In genomic region chr7:106425017-106425719, GRCh38 we compare ENCODE assay signal across 8 cellular contexts.
DNase-seq lines count a peak whose midpoint lies in the region; ATAC-seq and TF ChIP-seq lines count a peak whose summit lies in the region.

No MANE protein-coding gene starts in this region.

- H3K9ac ChIP-seq in mucosa of rectum (ENCODE audit: low read depth in 1 of 2, low read length in 2 of 2), result no peak overlapping the region

- no peaks in the 10 kb centered on the region for H3K36me3 ChIP-seq in mucosa of rectum (ENCODE audit: control insufficient read depth in 2 of 2, insufficient read depth in 2 of 2, low read length in 2 of 2)

- H3K4me1 ChIP-seq in mucosa of rectum (ENCODE audit: control insufficient read depth in 2 of 2, insufficient read depth in 2 of 2, low read length in 2 of 2), result peaks cover 3 to 8% of the 10 kb centered on the region in 2 donors

- no peaks in the 10 kb centered on the region for H3K27me3 ChIP-seq in mucosa of rectum (ENCODE audit: control insufficient read depth in 2 of 2, insufficient read depth in 2 of 2, low read length in 2 of 2)

- ATAC-seq in GM21526 (IDR thresholded peaks at IDR 0.05; ENCODE audit: low FRiP score, unreplicated experiment), result peak; percentile 79
- ATAC-seq in stimulated activated naive CD8-positive, alpha-beta T cell treated with anti-CD3 and anti-CD28 coated beads, Interleukin-15, amount 100 ng/mL, for 72 hours, result peak; percentile 94

- H3K9me3 Mint-ChIP-seq in stimulated activated naive CD8-positive, alpha-beta T cell treated with anti-CD3 and anti-CD28 coated beads, Interleukin-15, amount 100 ng/mL, for 72 hours, result peaks cover 17 to 26% of the 10 kb centered on the region in 2 donors

- DNase-seq in EL (peak; percentile 96), HuH-7 (ENCODE audit: low spot score) (peak; percentile 42), dedifferentiated amniotic fluid mesenchymal stem cell (ENCODE audit: extremely low spot score) (peak; percentile 97), NCI-H82 (lab: John Stamatoyannopoulos, UW) (no peak)
- peak; percentile 79 to 91 for DNase-seq in stimulated activated naive CD8-positive, alpha-beta T cell treated with anti-CD3 and anti-CD28 coated beads, Interleukin-15, amount 100 ng/mL, for 72 hours

- peaks cover 13% of the 10 kb centered on the region for H3K27me3 Mint-ChIP-seq in stimulated activated naive CD8-positive, alpha-beta T cell treated with anti-CD3 and anti-CD28 coated beads, Interleukin-15, amount 100 ng/mL, for 72 hours

- TF ChIP-seq CTCF in WI38 (IDR thresholded peaks at IDR 0.05; ENCODE audit: low read depth, low read length), result no peak

- peaks cover 76% of the 10 kb centered on the region for H3K4me1 Mint-ChIP-seq in stimulated activated naive CD8-positive, alpha-beta T cell treated with anti-CD3 and anti-CD28 coated beads, Interleukin-15, amount 100 ng/mL, for 72 hours

- H3K4me3 ChIP-seq in WI38 (ENCODE audit: low read depth, low read length) (peak overlapping the region; percentile 37), mucosa of rectum (ENCODE audit: low read length in 2 of 2) (peak overlapping the region in 1 of 2 donors; percentile 12)

- H3K27ac ChIP-seq in mucosa of rectum (ENCODE audit: low read depth in 2 of 2, low read length in 2 of 2), result peak overlapping the region; percentile 41 to 45

- peak overlapping the region; percentile 77 to 85 for H3K4me3 Mint-ChIP-seq in stimulated activated naive CD8-positive, alpha-beta T cell treated with anti-CD3 and anti-CD28 coated beads, Interleukin-15, amount 100 ng/mL, for 72 hours

- peak overlapping the region; percentile 98 to 99 for H3K27ac Mint-ChIP-seq in stimulated activated naive CD8-positive, alpha-beta T cell treated with anti-CD3 and anti-CD28 coated beads, Interleukin-15, amount 100 ng/mL, for 72 hours

- no peaks in the 10 kb centered on the region for H3K9me3 ChIP-seq in mucosa of rectum (ENCODE audit: control insufficient read depth in 2 of 2, low read length in 2 of 2)
